Comparison of ENCODE assay signal across 8 cellular contexts in genomic region chr3:150303776-150304175, GRCh38.
DNase-seq lines count a peak whose midpoint lies in the region; ATAC-seq and TF ChIP-seq lines count a peak whose summit lies in the region.
"Had no signal": no experiment of that assay in that cellular context is flagged by ENCODE, and none has a peak within 500 bp of the region (broad histone marks: within the 10 kb centered on the region; RNA-seq: fewer than 3 reads in every experiment).

No MANE protein-coding gene starts in this region.

- H3K36me3 Mint-ChIP-seq in WTC11: no peaks in the 10 kb centered on the region
- H3K36me3 Mint-ChIP-seq in naive thymus-derived CD4-positive, alpha-beta T cell: no peaks in the 10 kb centered on the region

- peak; percentile 41; the same call in 1 of the 2 replicates for TF ChIP-seq CTCF in GM12875 (IDR thresholded peaks at IDR 0.05; ENCODE audit: borderline replicate concordance, insufficient read depth, low read depth, low read length)
- TF ChIP-seq CTCF in WTC11 (IDR thresholded peaks at IDR 0.05): peak; percentile 28; the same call in 1 of the 2 replicates

- no peak overlapping the region for H3K27ac ChIP-seq in naive thymus-derived CD4-positive, alpha-beta T cell (ENCODE audit: low read depth, low read length)

- no peak overlapping the region for H3K4me3 Mint-ChIP-seq in WTC11
- H3K4me3 Mint-ChIP-seq in naive thymus-derived CD4-positive, alpha-beta T cell: no peak overlapping the region

- CTCF ChIA-PET in WTC11 (lab: Charles Lee): interaction anchor here (0.7 to 1.8 kb wide), 9 partner anchors 10 to 191 kb away, joined by 3 to 9 read pairs (median 4); no protein-coding TSS in a partner anchor
- CTCF ChIA-PET in naive thymus-derived CD4-positive, alpha-beta T cell (lab: Charles Lee): interaction anchor here (0.7 kb wide), 2 partner anchors 8 to 128 kb away, joined by 3 read pairs; no protein-coding TSS in a partner anchor

- H3K27me3 ChIP-seq in naive thymus-derived CD4-positive, alpha-beta T cell (ENCODE audit: control insufficient read depth in 2 of 2, insufficient read depth in 2 of 2, low read length in 2 of 2): no peaks in the 10 kb centered on the region

- no peaks in the 10 kb centered on the region for H3K9me3 Mint-ChIP-seq in WTC11
- H3K9me3 Mint-ChIP-seq in naive thymus-derived CD4-positive, alpha-beta T cell: peaks cover 0 to 2% (median 0%) of the 10 kb centered on the region in 11 donors

- no peak overlapping the region for H3K4me3 ChIP-seq in GM12875 (ENCODE audit: low read depth, low read length)
- no peak overlapping the region for H3K4me3 ChIP-seq in naive thymus-derived CD4-positive, alpha-beta T cell (ENCODE audit: low read length)

- intact Hi-C loops in naive thymus-derived CD4-positive, alpha-beta T cell (cut with micrococcal nuclease): no loop called here

- DNase-seq in WTC11 (ENCODE audit: low spot score): peak; percentile 34
- peak in 2 of 9 donors; percentile 0 to 4 for DNase-seq in naive thymus-derived CD4-positive, alpha-beta T cell
- no peak for DNase-seq in ACHN
- no peak for DNase-seq in occipital lobe (lab: John Stamatoyannopoulos, UW)
- DNase-seq: effector CD4-positive, alpha-beta T cell had no signal

- H3K9me3 ChIP-seq in naive thymus-derived CD4-positive, alpha-beta T cell (ENCODE audit: control insufficient read depth in 2 of 3, low read length in 3 of 3): no peaks in the 10 kb centered on the region

- in situ Hi-C loops in ACHN (cut with HindIII; ENCODE audit: low pct_ligation_motif_present, low pct_unique_long_range_greater_than_20kb, low sequenced_read_pairs): no loop called here

- peaks cover 13% of the 10 kb centered on the region for H3K4me1 Mint-ChIP-seq in WTC11
- H3K4me1 Mint-ChIP-seq in naive thymus-derived CD4-positive, alpha-beta T cell: no peaks in the 10 kb centered on the region

- H3K27ac Mint-ChIP-seq in WTC11: no peak overlapping the region
- no peak overlapping the region for H3K27ac Mint-ChIP-seq in naive thymus-derived CD4-positive, alpha-beta T cell

- no peaks in the 10 kb centered on the region for H3K36me3 ChIP-seq in naive thymus-derived CD4-positive, alpha-beta T cell (ENCODE audit: control insufficient read depth in 2 of 3, insufficient read depth in 3 of 3, low read length in 3 of 3)

- POLR2A ChIA-PET in WTC11 (lab: Charles Lee): no interaction called here
- POLR2A ChIA-PET in naive thymus-derived CD4-positive, alpha-beta T cell (lab: Charles Lee): no interaction called here

- ATAC-seq in HG02678 (IDR thresholded peaks at IDR 0.05; ENCODE audit: unreplicated experiment): peak; percentile 59
- ATAC-seq in WTC11: peak; percentile 90
- peak; percentile 38 for ATAC-seq in naive thymus-derived CD4-positive, alpha-beta T cell
- ATAC-seq in HG03460 (IDR thresholded peaks at IDR 0.05; ENCODE audit: unreplicated experiment): no peak

- H3K27me3 Mint-ChIP-seq in WTC11 (ENCODE audit: low read depth): no peaks in the 10 kb centered on the region
- H3K27me3 Mint-ChIP-seq in naive thymus-derived CD4-positive, alpha-beta T cell: peaks cover 34 to 53% (median 42%) of the 10 kb centered on the region in 5 donors

- H3K4me1 ChIP-seq in naive thymus-derived CD4-positive, alpha-beta T cell (ENCODE audit: control insufficient read depth in 2 of 2, insufficient read depth in 2 of 2, low read length in 2 of 2): no peaks in the 10 kb centered on the region

TF ChIP-seq in WTC11, 78 proteins besides CTCF, POLR2A, EP300 and RAD21:
- TF ChIP-seq TCF7 (CRISPR knock-in tag; IDR thresholded peaks at IDR 0.05; ENCODE audit: low read depth) (no peak), FOXP4 (CRISPR knock-in tag; IDR thresholded peaks at IDR 0.05) (no peak), ATF6 (CRISPR knock-in tag; IDR thresholded peaks at IDR 0.05) (no peak), FOXP1 (CRISPR knock-in tag; IDR thresholded peaks at IDR 0.05; ENCODE audit: borderline replicate concordance) (no peak), USF2 (CRISPR knock-in tag; IDR thresholded peaks at IDR 0.05) (0 out of 2 replicates have a peak, but pooled peaks have one; percentile 8), PREB (CRISPR knock-in tag; IDR thresholded peaks at IDR 0.05; ENCODE audit: borderline replicate concordance) (no peak), CREB1 (CRISPR knock-in tag; IDR thresholded peaks at IDR 0.05) (no peak), E2F5 (CRISPR knock-in tag; IDR thresholded peaks at IDR 0.05) (no peak)
TF ChIP-seq in WTC11: peak in this region for 1.
